Comparison of ENCODE assay signal across 13 cellular contexts in the genomic region with DNA sequence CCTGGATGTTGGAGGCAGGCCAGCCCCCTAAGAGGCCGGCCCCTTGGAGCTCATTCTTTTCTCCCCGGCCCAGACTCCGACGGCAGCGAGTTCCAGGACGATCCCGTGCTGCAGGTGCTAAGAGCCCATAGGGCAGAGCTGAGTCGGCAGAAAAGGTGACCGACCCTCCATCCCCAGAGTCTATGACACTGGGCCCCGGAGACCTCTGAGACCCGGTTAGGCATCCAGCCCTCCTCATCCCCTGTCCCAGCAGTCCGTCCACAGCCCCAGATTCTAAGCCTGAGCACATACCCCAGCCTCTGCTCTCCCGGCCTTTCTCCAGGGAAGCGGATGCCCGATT. TPM values are rescaled to one million over a fixed set of nuclear protein-coding genes. Genes with fewer than 3 reads are reported as not detected.
DNase-seq lines count a peak whose midpoint lies in the region; ATAC-seq and TF ChIP-seq lines count a peak whose summit lies in the region.
"Had no signal": no experiment of that assay in that cellular context is flagged by ENCODE, and none has a peak within 500 bp of the region (broad histone marks: within the 10 kb centered on the region; RNA-seq: fewer than 3 reads in every experiment).

No MANE protein-coding gene starts in this region.

- H3K9me3 ChIP-seq in IMR-90 (ENCODE audit: control insufficient read depth, insufficient read depth, low read length) (no peaks in the 10 kb centered on the region), ovary (no peaks in the 10 kb centered on the region)
- H3K9me3 ChIP-seq: BE2C had no signal

- in situ Hi-C loops in IMR-90 (cut with MboI; ENCODE audit: low sequenced_read_pairs): no loop called here

- no peak overlapping the region for H4K91ac ChIP-seq in IMR-90 (ENCODE audit: insufficient read depth, low read depth, low read length)

- DNase-seq in AG08396 (ENCODE audit: low spot score) (peak; percentile 7), IMR-90 (no peak), ovary (no peak), iPS-NIHi11 (ENCODE audit: low spot score) (no peak), UCSD-AML1 (lab: John Stamatoyannopoulos, UW; ENCODE audit: unreplicated experiment) (no peak)
- DNase-seq: BE2C; CD8-positive, alpha-beta memory T cell; GF-D8; NCI-H2227 treated with DMSO at 0.1 percent for 48 hours; PC-3 had no signal

- H3K4me3 ChIP-seq in IMR-90 (ENCODE audit: insufficient read depth, low read depth, low read length) (no peak overlapping the region), ovary (no peak overlapping the region)
- H3K4me3 ChIP-seq: SK-N-MC had no signal

- no peak overlapping the region for H3K18ac ChIP-seq in IMR-90 (ENCODE audit: low read depth, low read length)

- H3K4me2 ChIP-seq in IMR-90 (ENCODE audit: low read depth, low read length): no peak overlapping the region

- H4K5ac ChIP-seq in IMR-90 (ENCODE audit: low read depth, low read length): no peak overlapping the region

- no peak overlapping the region for H4K8ac ChIP-seq in IMR-90 (ENCODE audit: low read depth in 2 of 2, low read length in 2 of 2)

- H4K20me1 ChIP-seq in IMR-90 (ENCODE audit: insufficient read depth, low read length): no peaks in the 10 kb centered on the region

- intact Hi-C loops in IMR-90 (cut with micrococcal nuclease): no loop called here
- intact Hi-C loops in ovary (cut with DNase I): no loop called here

- H3K4ac ChIP-seq in IMR-90 (ENCODE audit: low read depth, low read length): no peak overlapping the region

- H3K27me3 ChIP-seq in IMR-90 (ENCODE audit: control insufficient read depth, insufficient read depth, low read length) (no peaks in the 10 kb centered on the region), ovary (no peaks in the 10 kb centered on the region)
- H3K27me3 ChIP-seq: BE2C had no signal

- no peaks in the 10 kb centered on the region for H3K4me1 ChIP-seq in IMR-90 (ENCODE audit: control insufficient read depth, insufficient read depth, low read length)
- peaks cover 19% of the 10 kb centered on the region for H3K4me1 ChIP-seq in ovary (ENCODE audit: insufficient read depth)
- H3K4me1 ChIP-seq: BE2C had no signal

- TF ChIP-seq EP300 in ovary (IDR thresholded peaks at IDR 0.05): no peak

- no peak overlapping the region for H3K56ac ChIP-seq in IMR-90 (ENCODE audit: extremely low read depth, insufficient read depth, low read length)

- TF ChIP-seq POLR2A in IMR-90 (IDR thresholded peaks at IDR 0.05; ENCODE audit: low read depth, low read length) (no peak), ovary (IDR thresholded peaks at IDR 0.05) (no peak)

- no TSS peak for BruUV-seq in IMR-90 (replicated peaks; lab: Mats Ljungman, UMichigan)

- no peak overlapping the region for H2AK5ac ChIP-seq in IMR-90 (ENCODE audit: low read depth, low read length)

- dilution Hi-C loops in IMR-90 (cut with HindIII; ENCODE audit: low sequenced_read_pairs, unreplicated experiment): no loop called here

- no peak overlapping the region for H3K14ac ChIP-seq in IMR-90 (replicated peaks; ENCODE audit: low read depth, low read length)

- 70% methylated on average over 3 of the region's 15 CpGs; no CpG with 5 or more reads in 1 of the 2 experiments for WGBS in IMR-90 (ENCODE audit: extremely low coverage in 2 of 2, insufficient read length in 1 of 2), 2 experiments
- 21 to 40% (median 23%) methylated on average over 15 of the region's 15 CpGs for WGBS in ovary, 3 donors

- no peak overlapping the region for H2AFZ ChIP-seq in IMR-90 (replicated peaks; ENCODE audit: low read length, poor library complexity)

- POLR2A ChIA-PET in IMR-90 (lab: Charles Lee; ENCODE audit: unreplicated experiment): no interaction called here

- no peak for ATAC-seq in IMR-90 (ENCODE audit: low read depth)
- ATAC-seq in HG03469 (IDR thresholded peaks at IDR 0.05; ENCODE audit: unreplicated experiment): no peak
- ATAC-seq: PC-3 had no signal

- TF ChIP-seq RAD21 in IMR-90 (IDR thresholded peaks at IDR 0.05; ENCODE audit: low read length): no peak

- no peak overlapping the region for H2BK20ac ChIP-seq in IMR-90 (ENCODE audit: low read depth, low read length)

- H3K36me3 ChIP-seq in IMR-90 (ENCODE audit: control insufficient read depth, insufficient read depth, low read length) (peaks cover 20% of the 10 kb centered on the region), ovary (no peaks in the 10 kb centered on the region)

- CTCF ChIA-PET in IMR-90 (lab: Yijun Ruan, JAX): no interaction called here

- no peak overlapping the region for H2BK120ac ChIP-seq in IMR-90 (ENCODE audit: low read depth, low read length)

- no peak overlapping the region for H3K23ac ChIP-seq in IMR-90 (ENCODE audit: low read depth, low read length)

- H3K79me1 ChIP-seq in IMR-90 (ENCODE audit: low read depth in 1 of 2, low read length in 2 of 2): no peaks in the 10 kb centered on the region

- no peak overlapping the region for H2AK9ac ChIP-seq in IMR-90 (replicated peaks; ENCODE audit: low read depth, low read length, poor library complexity)

- TF ChIP-seq CTCF in IMR-90 (conservative IDR thresholded peaks at IDR 0.05; ENCODE audit: low read depth, low read length) (no peak), ovary (IDR thresholded peaks at IDR 0.05) (no peak)

- H2BK15ac ChIP-seq in IMR-90 (ENCODE audit: low read depth, low read length): no peak overlapping the region

- H2BK5ac ChIP-seq in IMR-90 (ENCODE audit: low read depth, low read length, poor library complexity, severe bottlenecking): no peak overlapping the region

- no peak overlapping the region for H3K9ac ChIP-seq in IMR-90 (ENCODE audit: low read depth, low read length)

- no peaks in the 10 kb centered on the region for H3K9me1 ChIP-seq in IMR-90 (ENCODE audit: insufficient read depth, low read length)

- H3K27ac ChIP-seq in IMR-90 (ENCODE audit: insufficient read depth, low read length) (no peak overlapping the region), ovary (peak overlapping the region; percentile 24 to 76)
- H3K27ac ChIP-seq: SK-N-MC had no signal

TF ChIP-seq in IMR-90, 13 proteins besides CTCF, POLR2A, EP300 and RAD21:
- no peak for TF ChIP-seq MXI1 (IDR thresholded peaks at IDR 0.05; ENCODE audit: borderline replicate concordance, low read depth, low read length)
- TF ChIP-seq MAFK (IDR thresholded peaks at IDR 0.05; ENCODE audit: low read depth, low read length): peak; percentile 62
- TF ChIP-seq CEBPB (IDR thresholded peaks at IDR 0.05; ENCODE audit: low read depth, low read length): no peak
- no peak for TF ChIP-seq SMC3 (IDR thresholded peaks at IDR 0.05; ENCODE audit: low read depth, low read length)

RNA-seq across cellular contexts. Expression of a gene that starts 7.3 kb away (rescaled TPM):
- total RNA-seq in IMR-90 (2012; rRNA removed): 0.28 and 0.72 TPM in 2 replicates
- polyA plus RNA-seq in IMR-90 (2012; rRNA removed): 11.9 and 16.3 TPM in 2 replicates
- 2.3 and 4.9 TPM in 2 replicates for polyA plus RNA-seq in IMR-90 (2012; cell fraction: cytosol; rRNA removed)
- polyA plus RNA-seq in IMR-90 (2012; cell fraction: nucleus; rRNA removed; ENCODE audit: low replicate concordance): 55.1 and 186 TPM in 2 replicates
- total RNA-seq in ovary: 10 to 100 TPM; 14.7 to 52.7 (median 46.1) TPM
- polyA plus RNA-seq in ovary: 10 to 100 TPM in 1 of 2 donors, under 1 TPM in 1; 0.95 to 18.5 TPM

RNA-seq across cellular contexts. Expression of a gene that starts 10.1 kb away (rescaled TPM):
- total RNA-seq in IMR-90 (2012; rRNA removed) (3.3 and 5.4 TPM in 2 replicates), ovary (10 to 100 TPM in 5 of 7 donors, 1 to 10 TPM in 2; 3.3 to 59.0 (median 32.0) TPM)
- polyA plus RNA-seq in IMR-90 (2012; rRNA removed) (17.9 and 21.8 TPM in 2 replicates), ovary (10 to 100 TPM; 12.6 to 12.9 TPM)
- polyA plus RNA-seq in IMR-90 (2012; cell fraction: cytosol; rRNA removed): 8.2 and 11.7 TPM in 2 replicates
- 49.4 and 79.7 TPM in 2 replicates for polyA plus RNA-seq in IMR-90 (2012; cell fraction: nucleus; rRNA removed; ENCODE audit: low replicate concordance)

RNA-seq across cellular contexts. Expression of a gene that starts 11.2 kb away (rescaled TPM):
- total RNA-seq in IMR-90 (2012; rRNA removed): 5.7 and 6.9 TPM in 2 replicates
- polyA plus RNA-seq in IMR-90 (2012; rRNA removed): 188 and 206 TPM in 2 replicates
- polyA plus RNA-seq in IMR-90 (2012; cell fraction: cytosol; rRNA removed): 289 and 477 TPM in 2 replicates
- 108 and 164 TPM in 2 replicates for polyA plus RNA-seq in IMR-90 (2012; cell fraction: nucleus; rRNA removed; ENCODE audit: low replicate concordance)
- 100 to 1,000 TPM in 6 of 7 donors, 10 to 100 TPM in 1; 44.9 to 276 (median 232) TPM for total RNA-seq in ovary
- 100 to 1,000 TPM; 101 to 434 TPM for polyA plus RNA-seq in ovary
- total RNA-seq: CD8-positive, alpha-beta memory T cell; HT1080; PC-3 had no signal
- polyA plus RNA-seq: CD8-positive, alpha-beta memory T cell had no signal

RNA-seq across cellular contexts. Expression of a gene that starts 19.7 kb away (rescaled TPM):
- total RNA-seq in IMR-90 (2012; rRNA removed): 12.7 and 12.8 TPM in 2 replicates
- 17.2 and 23.1 TPM in 2 replicates for polyA plus RNA-seq in IMR-90 (2012; rRNA removed)
- polyA plus RNA-seq in IMR-90 (2012; cell fraction: cytosol; rRNA removed): 23.5 and 32.0 TPM in 2 replicates
- 62.1 and 105 TPM in 2 replicates for polyA plus RNA-seq in IMR-90 (2012; cell fraction: nucleus; rRNA removed; ENCODE audit: low replicate concordance)
- total RNA-seq in ovary: 10 to 100 TPM; 14.5 to 25.6 (median 19.1) TPM
- polyA plus RNA-seq in ovary: 10 to 100 TPM in 1 of 2 donors, 1 to 10 TPM in 1; 9.8 to 24.1 TPM

RNA-seq across cellular contexts. Expression of a gene that starts 22.6 kb away (rescaled TPM):
- 8.6 and 9.0 TPM in 2 replicates for total RNA-seq in IMR-90 (2012; rRNA removed)
- 47.0 and 59.1 TPM in 2 replicates for polyA plus RNA-seq in IMR-90 (2012; rRNA removed)
- 37.3 and 47.2 TPM in 2 replicates for polyA plus RNA-seq in IMR-90 (2012; cell fraction: cytosol; rRNA removed)
- 8.1 and 11.5 TPM in 2 replicates for polyA plus RNA-seq in IMR-90 (2012; cell fraction: nucleus; rRNA removed; ENCODE audit: low replicate concordance)
- 10 to 100 TPM; 23.4 to 90.4 (median 44.9) TPM for total RNA-seq in ovary
- 10 to 100 TPM; 34.0 to 44.6 TPM for polyA plus RNA-seq in ovary
